22 cellular contexts compared by ENCODE assay signal in genomic region chr22:48744283-48744641, GRCh38.
DNase-seq lines count a peak whose midpoint lies in the region; ATAC-seq, FAIRE-seq and TF ChIP-seq lines count a peak whose summit lies in the region.
"Had no signal": no experiment of that assay in that cellular context is flagged by ENCODE, and none has a peak within 500 bp of the region (broad histone marks: within the 10 kb centered on the region; RNA-seq: fewer than 3 reads in every experiment).

No MANE protein-coding gene starts in this region.

- 94 to 100% methylated on average over 7 to 11 of the region's 11 CpGs for WGBS in testis, 2 donors

- H3K9me3 Mint-ChIP-seq in activated T-cell treated with anti-CD3 and anti-CD28 coated beads, Interleukin-2, amount 50 U/mL, for 24 hours: no peaks in the 10 kb centered on the region
- H3K9me3 Mint-ChIP-seq in activated T-helper 2 cell treated with anti-CD3 and anti-CD28 coated beads, Interferon-gamma antibody, Interleukin-2, Interleukin-4, amounts not matched to agents 10 μg/mL and 5 μg/mL and 100 μg/mL, durations not matched to agents 14 hours and 24 hours and 36 hours: no peaks in the 10 kb centered on the region

- ATAC-seq in HG03175 (IDR thresholded peaks at IDR 0.05; ENCODE audit: unreplicated experiment): no peak

- no peaks in the 10 kb centered on the region for H3K9me3 ChIP-seq in testis

- no peak for TF ChIP-seq POLR2A in testis (IDR thresholded peaks at IDR 0.05)

- H3K36me3 Mint-ChIP-seq in activated T-cell treated with anti-CD3 and anti-CD28 coated beads, Interleukin-2, amount 50 U/mL, for 24 hours (ENCODE audit: low read depth): no peaks in the 10 kb centered on the region
- H3K36me3 Mint-ChIP-seq in activated T-helper 2 cell treated with anti-CD3 and anti-CD28 coated beads, Interferon-gamma antibody, Interleukin-2, Interleukin-4, amounts not matched to agents 10 μg/mL and 5 μg/mL and 100 μg/mL, durations not matched to agents 14 hours and 24 hours and 36 hours (ENCODE audit: low read depth): no peaks in the 10 kb centered on the region

- H3K27ac Mint-ChIP-seq in activated T-cell treated with anti-CD3 and anti-CD28 coated beads, Interleukin-2, amount 50 U/mL, for 24 hours: no peak overlapping the region
- H3K27ac Mint-ChIP-seq in activated T-helper 2 cell treated with anti-CD3 and anti-CD28 coated beads, Interferon-gamma antibody, Interleukin-2, Interleukin-4, amounts not matched to agents 10 μg/mL and 5 μg/mL and 100 μg/mL, durations not matched to agents 14 hours and 24 hours and 36 hours: no peak overlapping the region
- H3K27ac Mint-ChIP-seq: HFFc6 had no signal

- no peaks in the 10 kb centered on the region for H3K27me3 Mint-ChIP-seq in activated T-cell treated with anti-CD3 and anti-CD28 coated beads, Interleukin-2, amount 50 U/mL, for 24 hours
- H3K27me3 Mint-ChIP-seq in activated T-helper 2 cell treated with anti-CD3 and anti-CD28 coated beads, Interferon-gamma antibody, Interleukin-2, Interleukin-4, amounts not matched to agents 10 μg/mL and 5 μg/mL and 100 μg/mL, durations not matched to agents 14 hours and 24 hours and 36 hours (ENCODE audit: low read depth): no peaks in the 10 kb centered on the region

- DNase-seq in activated T-cell treated with anti-CD3 and anti-CD28 coated beads, Interleukin-2, amount 50 U/mL, for 24 hours: peak; percentile 3
- DNase-seq in activated T-cell treated with anti-CD3 and anti-CD28 coated beads for 4 hours (no peak), mesenteric fat pad (ENCODE audit: low spot score) (peak; percentile 84), testis (peak; percentile 11), urothelium cell line (ENCODE audit: low spot score) (no peak)
- peak; percentile 5 for DNase-seq in activated T-helper 2 cell treated with anti-CD3 and anti-CD28 coated beads, Interferon-gamma antibody, Interleukin-2, Interleukin-4, amounts not matched to agents 10 μg/mL and 5 μg/mL and 100 μg/mL, durations not matched to agents 14 hours and 24 hours and 36 hours (ENCODE audit: low spot score)
- no peak for DNase-seq in activated CD4-positive, alpha-beta T cell treated with anti-CD3 and anti-CD28 coated beads, Interleukin-2, amount 50 U/mL, for 4 hours
- DNase-seq: COR-L47; DMS153; EL; HFFc6; KG1; NCI-H1092; NCI-H1694; NCI-H2107; NCI-H226; NCI-H526 treated with DMSO at 0.1 percent for 48 hours; NK-92 treated with Interleukin-12 subunit alpha and Interleukin-12 subunit beta, amount 100 ng/mL, for 24 hours had no signal

- no peaks in the 10 kb centered on the region for H3K4me1 Mint-ChIP-seq in activated T-cell treated with anti-CD3 and anti-CD28 coated beads, Interleukin-2, amount 50 U/mL, for 24 hours (ENCODE audit: low read depth)
- H3K4me1 Mint-ChIP-seq in activated T-helper 2 cell treated with anti-CD3 and anti-CD28 coated beads, Interferon-gamma antibody, Interleukin-2, Interleukin-4, amounts not matched to agents 10 μg/mL and 5 μg/mL and 100 μg/mL, durations not matched to agents 14 hours and 24 hours and 36 hours (ENCODE audit: low read depth): no peaks in the 10 kb centered on the region

- H3K36me3 ChIP-seq in testis (ENCODE audit: low read depth, missing control alignments): no peaks in the 10 kb centered on the region

- H3K27ac ChIP-seq in testis: no peak overlapping the region
- H3K27ac ChIP-seq: C4-2B had no signal

- no peaks in the 10 kb centered on the region for H3K4me1 ChIP-seq in testis

- no peak overlapping the region for H3K4me3 Mint-ChIP-seq in activated T-cell treated with anti-CD3 and anti-CD28 coated beads, Interleukin-2, amount 50 U/mL, for 24 hours
- no peak overlapping the region for H3K4me3 Mint-ChIP-seq in activated T-helper 2 cell treated with anti-CD3 and anti-CD28 coated beads, Interferon-gamma antibody, Interleukin-2, Interleukin-4, amounts not matched to agents 10 μg/mL and 5 μg/mL and 100 μg/mL, durations not matched to agents 14 hours and 24 hours and 36 hours (ENCODE audit: low read depth)
- H3K4me3 Mint-ChIP-seq: HFFc6 had no signal

- no peak overlapping the region for H3K4me3 ChIP-seq in testis

- H3K27me3 ChIP-seq in testis: no peaks in the 10 kb centered on the region

- intact Hi-C loops in activated T-helper 2 cell treated with anti-CD3 and anti-CD28 coated beads, Interferon-gamma antibody, Interleukin-2, Interleukin-4, amounts not matched to agents 10 μg/mL and 5 μg/mL and 100 μg/mL, durations not matched to agents 14 hours and 24 hours and 36 hours (cut with micrococcal nuclease): no loop called here
- intact Hi-C loops in testis (cut with DNase I; ENCODE audit: low total_unique reads): no loop called here

- no peak for FAIRE-seq in urothelium cell line (lab: Jason Lieb, UNC)
- FAIRE-seq: A204.1, H1 had no signal

- no peak for TF ChIP-seq CTCF in testis (IDR thresholded peaks at IDR 0.05)

Comparison
In these comparisons a context has a peak if more than half of its experiments do, and no peak if none do; other contexts are left out.
1. DNase-seq: peak in activated T-cell treated with anti-CD3 and anti-CD28 coated beads, Interleukin-2, amount 50 U/mL, for 24 hours (single experiment), activated T-helper 2 cell treated with anti-CD3 and anti-CD28 coated beads, Interferon-gamma antibody, Interleukin-2, Interleukin-4, amounts not matched to agents 10 μg/mL and 5 μg/mL and 100 μg/mL, durations not matched to agents 14 hours and 24 hours and 36 hours (single experiment), mesenteric fat pad (single experiment) and testis (single experiment); none in activated T-cell treated with anti-CD3 and anti-CD28 coated beads for 4 hours (single experiment), urothelium cell line (single experiment) and activated CD4-positive, alpha-beta T cell treated with anti-CD3 and anti-CD28 coated beads, Interleukin-2, amount 50 U/mL, for 4 hours (0 of 2).